ENCODE assay signal across 1 cellular context in genomic region chr11:95256204-95256819, GRCh38.
TF ChIP-seq lines count a peak whose summit lies in the region.

No MANE protein-coding gene starts in this region.

TF ChIP-seq in WTC11, 78 proteins besides CTCF, POLR2A, EP300 and RAD21 (continued from another document):
- TF ChIP-seq PRDM15 (CRISPR knock-in tag; IDR thresholded peaks at IDR 0.05) (no peak), SOX15 (CRISPR knock-in tag; IDR thresholded peaks at IDR 0.05) (no peak), ATF1 (CRISPR knock-in tag; IDR thresholded peaks at IDR 0.05) (no peak)
